In genomic region chr1:24702511-24703293, GRCh38 we compare ENCODE assay signal across 11 cellular contexts. TPM values are rescaled to one million over a fixed set of nuclear protein-coding genes. Genes with fewer than 3 reads are reported as not detected.
A peak's percentile ranks its signal among the peaks of the same experiment; 100 is the strongest.
DNase-seq lines count a peak whose midpoint lies in the region; ATAC-seq and TF ChIP-seq lines count a peak whose summit lies in the region.
"Had no signal": no experiment of that assay in that cellular context is flagged by ENCODE, and none has a peak within 500 bp of the region (broad histone marks: within the 10 kb centered on the region; RNA-seq: fewer than 3 reads in every experiment).

No MANE protein-coding gene starts in this region.

- intact Hi-C loops in Panc1 (cut with micrococcal nuclease; ENCODE audit: unreplicated experiment) (no loop called here), sciatic nerve (cut with DNase I) (no loop called here)

- no peaks in the 10 kb centered on the region for H3K27me3 ChIP-seq in Panc1 (ENCODE audit: control insufficient read depth, insufficient read depth, low read length)
- H3K27me3 ChIP-seq in foreskin keratinocyte: no peaks in the 10 kb centered on the region
- H3K27me3 ChIP-seq in brain microvascular endothelial cell (replicated peaks): no peaks in the 10 kb centered on the region
- H3K27me3 ChIP-seq: tibial artery had no signal

- H3K36me3 ChIP-seq in Panc1 (ENCODE audit: control insufficient read depth, insufficient read depth, low read length) (no peaks in the 10 kb centered on the region), brain microvascular endothelial cell (replicated peaks) (no peaks in the 10 kb centered on the region)
- H3K36me3 ChIP-seq: tibial artery had no signal

- peak; percentile 95 for DNase-seq in DMS 273 treated with DMSO at 0.1 percent for 48 hours (lab: John Stamatoyannopoulos, UW)
- peak; percentile 95 for DNase-seq in M059J (ENCODE audit: low read depth)
- DNase-seq in Panc1 (ENCODE audit: low read depth, low spot score): no peak
- DNase-seq in foreskin keratinocyte: peak; percentile 50 to 83
- no peak for DNase-seq in brain microvascular endothelial cell
- no peak for DNase-seq in sciatic nerve (ENCODE audit: low spot score)
- DNase-seq: activated naive CD4-positive, alpha-beta T cell treated with anti-CD3 and anti-CD28 coated beads for 36 hours; RPMI8226; tibial artery had no signal

- BruUV-seq in Panc1 (replicated peaks; lab: Mats Ljungman, UMichigan): no TSS peak

- CTCF ChIA-PET in Panc1 (lab: Charles Lee): interaction anchor here (0.8 kb wide), 1 partner anchor 64 kb away, joined by 4 read pairs; no protein-coding TSS in a partner anchor

- H3K9me3 ChIP-seq in Panc1 (ENCODE audit: control insufficient read depth, insufficient read depth, low read depth, low read length): no peaks in the 10 kb centered on the region
- H3K9me3 ChIP-seq: tibial artery had no signal

- H3K27ac ChIP-seq in Panc1 (ENCODE audit: low read length) (0 out of 2 replicates have a peak overlapping the region, but pooled peaks have one; percentile 57), foreskin keratinocyte (no peak overlapping the region), brain microvascular endothelial cell (no peak overlapping the region)
- H3K27ac ChIP-seq: tibial artery had no signal

- in situ Hi-C loops in Panc1 (cut with HindIII; ENCODE audit: low pct_unique_long_range_greater_than_20kb, low sequenced_read_pairs) (no loop called here), brain microvascular endothelial cell (cut with HindIII; ENCODE audit: low pct_ligation_motif_present, low sequenced_read_pairs) (no loop called here)

- TF ChIP-seq CTCF in Panc1 (IDR thresholded peaks at IDR 0.05): no peak
- no peak for TF ChIP-seq CTCF in foreskin keratinocyte (conservative IDR thresholded peaks at IDR 0.05)
- TF ChIP-seq CTCF in brain microvascular endothelial cell (IDR thresholded peaks at IDR 0.05; ENCODE audit: low read depth, low read length, missing control alignments): no peak

- H3K4me1 ChIP-seq in Panc1 (ENCODE audit: control insufficient read depth, insufficient read depth, low read length) (peaks cover 21% of the 10 kb centered on the region), foreskin keratinocyte (peaks cover 8% of the 10 kb centered on the region)

- POLR2A ChIA-PET in Panc1 (lab: Charles Lee): no interaction called here

- no peak overlapping the region for H3K4me3 ChIP-seq in Panc1 (ENCODE audit: low read depth in 2 of 2, low read length in 2 of 2)
- no peak overlapping the region for H3K4me3 ChIP-seq in brain microvascular endothelial cell (ENCODE audit: low read depth, low read length)
- H3K4me3 ChIP-seq: tibial artery had no signal

- ATAC-seq in Panc1: peak; percentile 47
- ATAC-seq in foreskin keratinocyte: peak; percentile 41
- no peak for ATAC-seq in sciatic nerve
- ATAC-seq in HG02970 (IDR thresholded peaks at IDR 0.05; ENCODE audit: low FRiP score, unreplicated experiment): no peak
- ATAC-seq in GM21367 (IDR thresholded peaks at IDR 0.05; ENCODE audit: unreplicated experiment): no peak

RNA-seq across cellular contexts. Expression of gene CLIC4, which starts 42.5 kb away (rescaled TPM):
- 612 and 621 TPM in 2 replicates for total RNA-seq in M059J (2014; rRNA removed; shearing (Covaris generic))
- total RNA-seq in Panc1 (2021; ENCODE audit: unreplicated experiment) (123 TPM), foreskin keratinocyte (107 and 159 TPM in 2 replicates), sciatic nerve (387 TPM)
- polyA plus RNA-seq in Panc1 (2012; ENCODE audit: insufficient read length): 162 TPM
- polyA plus RNA-seq in foreskin keratinocyte: 38.7 and 48.3 TPM in 2 replicates

RNA-seq across cellular contexts. Expression of gene SRRM1, which starts 59.6 kb away (rescaled TPM):
- 29.3 and 47.6 TPM in 2 replicates for total RNA-seq in M059J (2014; rRNA removed; shearing (Covaris generic))
- total RNA-seq in Panc1 (2021; ENCODE audit: unreplicated experiment) (160 TPM), foreskin keratinocyte (86.0 and 94.6 TPM in 2 replicates), sciatic nerve (155 TPM)
- polyA plus RNA-seq in Panc1 (2012; ENCODE audit: insufficient read length): 60.9 TPM
- polyA plus RNA-seq in foreskin keratinocyte: 24.1 and 30.3 TPM in 2 replicates

Comparison
In these comparisons a context has a peak if more than half of its experiments do, and no peak if none do; other contexts are left out.
1. DNase-seq: peak in DMS 273 treated with DMSO at 0.1 percent for 48 hours (single experiment), M059J (single experiment) and foreskin keratinocyte (2 of 2); none in Panc1 (single experiment), brain microvascular endothelial cell (single experiment) and sciatic nerve (single experiment).
2. ATAC-seq: peak in Panc1 (single experiment) and foreskin keratinocyte (single experiment); none in sciatic nerve (single experiment), HG02970 (single experiment) and GM21367 (single experiment).